ENCODE assay signal across 24 cellular contexts in the genomic region with DNA sequence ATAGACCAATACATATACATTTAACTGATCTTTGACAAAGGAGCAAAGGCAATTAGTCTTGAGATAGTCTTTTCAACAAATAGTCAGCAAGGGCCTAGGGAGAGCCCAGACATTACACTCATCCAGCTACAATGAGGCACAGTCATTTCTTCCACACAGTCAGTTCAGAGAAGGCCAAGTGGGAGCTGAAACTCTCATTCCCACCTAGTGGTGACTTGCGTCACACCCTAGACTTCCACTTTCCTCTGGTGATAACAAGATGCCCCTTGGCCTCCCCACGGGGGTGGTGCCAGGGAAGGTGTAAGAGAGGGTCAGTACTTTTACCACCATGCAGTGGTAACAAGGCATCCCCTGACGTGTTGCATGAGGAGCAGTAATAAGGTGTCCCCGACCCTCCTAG. TPM values are rescaled to one million over a fixed set of nuclear protein-coding genes. Genes with fewer than 3 reads are reported as not detected.
DNase-seq lines count a peak whose midpoint lies in the region; ATAC-seq and TF ChIP-seq lines count a peak whose summit lies in the region.
"Had no signal": no experiment of that assay in that cellular context is flagged by ENCODE, and none has a peak within 500 bp of the region (broad histone marks: within the 10 kb centered on the region; RNA-seq: fewer than 3 reads in every experiment).

No MANE protein-coding gene starts in this region.

- H2AFZ ChIP-seq in hepatocyte, result no peak overlapping the region
- H2AFZ ChIP-seq: GM23338 had no signal

- in situ Hi-C loops in GM13976 (cut with MboI; ENCODE audit: low sequenced_read_pairs, unreplicated experiment), result no loop called here

- TF ChIP-seq CTCF in GM13976 (IDR thresholded peaks at IDR 0.05; ENCODE audit: borderline replicate concordance, control extremely low read depth, extremely low read depth, insufficient read depth, missing control alignments), result no peak
- TF ChIP-seq CTCF in hepatocyte (IDR thresholded peaks at IDR 0.05; ENCODE audit: poor library complexity), result no peak
- TF ChIP-seq CTCF in foreskin fibroblast (IDR thresholded peaks at IDR 0.05; ENCODE audit: low read depth, low read length), result no peak

- H3K4me3 Mint-ChIP-seq in activated T-cell treated with anti-CD3 and anti-CD28 coated beads, Interleukin-2, amount 50 U/mL, for 24 hours, result no peak overlapping the region
- H3K4me3 Mint-ChIP-seq: GM23338; naive thymus-derived CD8-positive, alpha-beta T cell had no signal

- no peak overlapping the region for H3K27ac Mint-ChIP-seq in activated T-cell treated with anti-CD3 and anti-CD28 coated beads, Interleukin-2, amount 50 U/mL, for 24 hours
- H3K27ac Mint-ChIP-seq: GM23338; naive thymus-derived CD8-positive, alpha-beta T cell had no signal

- no peaks in the 10 kb centered on the region for H3K9me2 ChIP-seq in hepatocyte (replicated peaks; ENCODE audit: insufficient read depth)

- H3K36me3 ChIP-seq in hepatocyte (replicated peaks; ENCODE audit: insufficient read depth, low read depth), result no peaks in the 10 kb centered on the region
- H3K36me3 ChIP-seq: sigmoid colon, uterus had no signal

- WGBS in hepatocyte (ENCODE audit: low lambda C conversion rate, missing lambda C conversion rate), result 77% methylated on average over 4 of the region's 4 CpGs

- no peaks in the 10 kb centered on the region for H3K9me3 Mint-ChIP-seq in activated T-cell treated with anti-CD3 and anti-CD28 coated beads, Interleukin-2, amount 50 U/mL, for 24 hours
- H3K9me3 Mint-ChIP-seq: GM23338 had no signal

- H3K4me3 ChIP-seq in hepatocyte, result no peak overlapping the region
- H3K4me3 ChIP-seq in foreskin fibroblast (ENCODE audit: low read depth in 1 of 2, low read length in 2 of 2), result no peak overlapping the region
- H3K4me3 ChIP-seq: GM23338, sigmoid colon, uterus had no signal

- no peak overlapping the region for H3K27ac ChIP-seq in hepatocyte
- H3K27ac ChIP-seq: C4-2B, epithelial cell of prostate, HL-60, sigmoid colon, uterus had no signal

- peak; percentile 64 for ATAC-seq in HG02885 (IDR thresholded peaks at IDR 0.05; ENCODE audit: poor library complexity, unreplicated experiment)
- ATAC-seq: GM23338; naive thymus-derived CD8-positive, alpha-beta T cell had no signal

- H3K27me3 Mint-ChIP-seq in activated T-cell treated with anti-CD3 and anti-CD28 coated beads, Interleukin-2, amount 50 U/mL, for 24 hours, result peaks cover 1% of the 10 kb centered on the region

- no peak overlapping the region for H3K4me2 ChIP-seq in hepatocyte
- H3K4me2 ChIP-seq: GM23338 had no signal

- H3K4me1 ChIP-seq in hepatocyte (ENCODE audit: insufficient read depth), result no peaks in the 10 kb centered on the region
- H3K4me1 ChIP-seq: sigmoid colon, uterus had no signal

- peaks cover 2% of the 10 kb centered on the region for H3K4me1 Mint-ChIP-seq in activated T-cell treated with anti-CD3 and anti-CD28 coated beads, Interleukin-2, amount 50 U/mL, for 24 hours (ENCODE audit: low read depth)
- H3K4me1 Mint-ChIP-seq: naive thymus-derived CD8-positive, alpha-beta T cell had no signal

- no peaks in the 10 kb centered on the region for H3K36me3 Mint-ChIP-seq in activated T-cell treated with anti-CD3 and anti-CD28 coated beads, Interleukin-2, amount 50 U/mL, for 24 hours (ENCODE audit: low read depth)
- H3K36me3 Mint-ChIP-seq: naive thymus-derived CD8-positive, alpha-beta T cell had no signal

- H4K20me1 ChIP-seq in hepatocyte (ENCODE audit: insufficient read depth, poor library complexity, severe bottlenecking), result no peaks in the 10 kb centered on the region

- no peaks in the 10 kb centered on the region for H3K9me3 ChIP-seq in hepatocyte (ENCODE audit: low read depth)
- H3K9me3 ChIP-seq: uterus had no signal

- no peaks in the 10 kb centered on the region for H3K79me2 ChIP-seq in hepatocyte

- peak; percentile 38 to 40 for DNase-seq in activated T-cell treated with anti-CD3 and anti-CD28 coated beads, Interleukin-2, amount 50 U/mL, for 48 hours
- no peak for DNase-seq in activated T-cell treated with anti-CD3 and anti-CD28 coated beads, Interleukin-2, amount 50 U/mL, for 24 hours
- DNase-seq in GM13976 (ENCODE audit: low spot score), result peak; percentile 11
- peak; percentile 41 for DNase-seq in stimulated activated CD8-positive, alpha-beta memory T cell treated with anti-CD3 and anti-CD28 coated beads, Interleukin-4, amount 100 ng/mL, for 48 hours
- no peak for DNase-seq in NK-92 (lab: John Stamatoyannopoulos, UW; ENCODE audit: unreplicated experiment)
- DNase-seq in hepatocyte (ENCODE audit: low spot score), result no peak
- no peak for DNase-seq in foreskin fibroblast
- DNase-seq: activated gamma-delta T cell; amygdala; caudate nucleus; foreskin melanocyte; GF-D8; IMR-90; mesenchymal stem cell; naive thymus-derived CD8-positive, alpha-beta T cell; NCI-H1694; Right ventricle myocardium superior; sigmoid colon; uterus had no signal

- no peaks in the 10 kb centered on the region for H3K27me3 ChIP-seq in hepatocyte
- H3K27me3 ChIP-seq: sigmoid colon, uterus had no signal

RNA-seq across cellular contexts. Expression of a gene that starts 8.0 kb away (rescaled TPM):
- 0.10 and 0.52 TPM in 2 replicates for total RNA-seq in hepatocyte
- 0.30 and 0.55 TPM in 2 replicates for polyA plus RNA-seq in hepatocyte
- total RNA-seq: GM23338; naive thymus-derived CD8-positive, alpha-beta T cell; sigmoid colon had no signal
- polyA plus RNA-seq: GM23338; IMR-90; naive thymus-derived CD8-positive, alpha-beta T cell had no signal

RNA-seq across cellular contexts. Expression of a gene that starts 39.9 kb away (rescaled TPM):
- total RNA-seq in hepatocyte, result 73.2 and 81.3 TPM in 2 replicates
- polyA plus RNA-seq in hepatocyte, result 18.2 and 20.9 TPM in 2 replicates

Comparison
In these comparisons a context has a peak if more than half of its experiments do, and no peak if none do; other contexts are left out.
1. DNase-seq: peak in activated T-cell treated with anti-CD3 and anti-CD28 coated beads, Interleukin-2, amount 50 U/mL, for 48 hours (2 of 2), GM13976 (single experiment) and stimulated activated CD8-positive, alpha-beta memory T cell treated with anti-CD3 and anti-CD28 coated beads, Interleukin-4, amount 100 ng/mL, for 48 hours (single experiment); none in activated T-cell treated with anti-CD3 and anti-CD28 coated beads, Interleukin-2, amount 50 U/mL, for 24 hours (single experiment), NK-92 (single experiment), hepatocyte (single experiment) and foreskin fibroblast (0 of 2).